In genomic region chr12:71092290-71092689, GRCh38 we compare ENCODE assay signal across 30 cellular contexts.
A peak's percentile ranks its signal among the peaks of the same experiment; 100 is the strongest.
DNase-seq lines count a peak whose midpoint lies in the region; ATAC-seq and TF ChIP-seq lines count a peak whose summit lies in the region.
"Had no signal": no experiment of that assay in that cellular context is flagged by ENCODE, and none has a peak within 500 bp of the region (broad histone marks: within the 10 kb centered on the region; RNA-seq: fewer than 3 reads in every experiment).

No MANE protein-coding gene starts in this region.

- H3K4me1 ChIP-seq in breast epithelium (no peaks in the 10 kb centered on the region), mammary epithelial cell (ENCODE audit: insufficient read depth, low read length) (no peaks in the 10 kb centered on the region)
- H3K4me1 ChIP-seq: Caco-2, colonic mucosa, transverse colon had no signal

- intact Hi-C loops in MCF 10A (cut with micrococcal nuclease), result no loop called here
- intact Hi-C loops in breast epithelium (cut with DNase I; ENCODE audit: low total_unique reads), result no loop called here
- intact Hi-C loops in mammary epithelial cell (cut with micrococcal nuclease), result no loop called here
- intact Hi-C loops in posterior cingulate gyrus (cut with DNase I), result no loop called here

- H3K27me3 ChIP-seq in breast epithelium (no peaks in the 10 kb centered on the region), mammary epithelial cell (ENCODE audit: insufficient read depth, low read length) (no peaks in the 10 kb centered on the region)
- H3K27me3 ChIP-seq: colonic mucosa, transverse colon had no signal

- no peaks in the 10 kb centered on the region for H3K36me3 Mint-ChIP-seq in MCF 10A (ENCODE audit: insufficient read depth, unreplicated experiment)
- H3K36me3 Mint-ChIP-seq: naive thymus-derived CD4-positive, alpha-beta T cell; stimulated activated memory B cell treated with anti-CD40 and anti-IgM and Interleukin-4, amounts not matched to agents 10 μg/mL and 1 μg/mL and 100 μg/mL, for 72 hours had no signal

- H3K9ac ChIP-seq in mammary epithelial cell (ENCODE audit: insufficient read depth, low read length), result no peak overlapping the region

- TF ChIP-seq POLR2A in breast epithelium (IDR thresholded peaks at IDR 0.05), result no peak

- no peak for ATAC-seq in HG02981 (IDR thresholded peaks at IDR 0.05; ENCODE audit: unreplicated experiment)
- ATAC-seq: K562; naive thymus-derived CD4-positive, alpha-beta T cell; stimulated activated memory B cell treated with anti-CD40 and anti-IgM and Interleukin-4, amounts not matched to agents 10 μg/mL and 1 μg/mL and 100 μg/mL, for 72 hours had no signal

- POLR2A ChIA-PET in MCF 10A (lab: Yijun Ruan, JAX), result interaction anchor here (0.7 kb wide), 1 partner anchor 45 kb away, joined by 3 read pairs; no protein-coding TSS in a partner anchor

- BruUV-seq in MCF 10A (replicated peaks; lab: Mats Ljungman, UMichigan) (no TSS peak), mammary epithelial cell (replicated peaks; lab: Mats Ljungman, UMichigan) (no TSS peak)

- H3K4me3 ChIP-seq in breast epithelium, result no peak overlapping the region
- H3K4me3 ChIP-seq in mammary epithelial cell (replicated peaks in 1 of 3; ENCODE audit: insufficient read depth in 1 of 3, low read depth in 2 of 3, low read length in 3 of 3), result no peak overlapping the region
- H3K4me3 ChIP-seq: colonic mucosa, K562, transverse colon had no signal

- H3K79me2 ChIP-seq in mammary epithelial cell (ENCODE audit: insufficient read depth, low read length), result no peaks in the 10 kb centered on the region

- H3K9me3 ChIP-seq in breast epithelium (peaks cover 0 to 22% of the 10 kb centered on the region in 2 donors), mammary epithelial cell (replicated peaks; ENCODE audit: insufficient read depth, low read length) (no peaks in the 10 kb centered on the region)
- H3K9me3 ChIP-seq: Caco-2, colonic mucosa had no signal

- no peak overlapping the region for H3K27ac Mint-ChIP-seq in MCF 10A (ENCODE audit: low read depth, unreplicated experiment)
- H3K27ac Mint-ChIP-seq: activated T-helper 2 cell treated with anti-CD3 and anti-CD28 coated beads, Interferon-gamma antibody, Interleukin-2, Interleukin-4, amounts not matched to agents 10 μg/mL and 5 μg/mL and 100 μg/mL, durations not matched to agents 14 hours and 24 hours and 36 hours; naive thymus-derived CD4-positive, alpha-beta T cell; stimulated activated memory B cell treated with anti-CD40 and anti-IgM and Interleukin-4, amounts not matched to agents 10 μg/mL and 1 μg/mL and 100 μg/mL, for 72 hours had no signal

- no peak overlapping the region for H3K4me2 ChIP-seq in mammary epithelial cell (ENCODE audit: insufficient read depth, low read depth, low read length)

- no peaks in the 10 kb centered on the region for H4K20me1 ChIP-seq in mammary epithelial cell (ENCODE audit: insufficient read depth, low read length)

- CTCF ChIA-PET in MCF 10A (lab: Yijun Ruan, JAX) (no interaction called here), mammary epithelial cell (lab: Charles Lee; ENCODE audit: low non-redundant PET) (no interaction called here)

- in situ Hi-C loops in mammary epithelial cell (cut with MboI; ENCODE audit: low sequenced_read_pairs in 2 of 2), result no loop called here

- no peak for TF ChIP-seq CTCF in MCF 10A (IDR thresholded peaks at IDR 0.05; ENCODE audit: unreplicated experiment)
- TF ChIP-seq CTCF in breast epithelium (IDR thresholded peaks at IDR 0.05), result no peak
- TF ChIP-seq CTCF in mammary epithelial cell (conservative IDR thresholded peaks at IDR 0.05 in 1 of 2, IDR thresholded peaks at IDR 0.05 in 1 of 2; ENCODE audit: extremely low read depth in 1 of 2, insufficient read depth in 1 of 2, low read depth in 1 of 2, low read length in 2 of 2), result no peak

- no peaks in the 10 kb centered on the region for H3K27me3 Mint-ChIP-seq in MCF 10A (ENCODE audit: insufficient read depth, unreplicated experiment)
- H3K27me3 Mint-ChIP-seq: naive thymus-derived CD4-positive, alpha-beta T cell; stimulated activated memory B cell treated with anti-CD40 and anti-IgM and Interleukin-4, amounts not matched to agents 10 μg/mL and 1 μg/mL and 100 μg/mL, for 72 hours had no signal

- DNase-seq in MCF 10A (ENCODE audit: unreplicated experiment) (peak; percentile 6), breast epithelium (ENCODE audit: low spot score in 2 of 2) (no peak), mammary epithelial cell (peak; percentile 11), iris pigment epithelial cell (ENCODE audit: low read depth) (peak; percentile 8), posterior cingulate gyrus (no peak), NCI-H146 (lab: John Stamatoyannopoulos, UW) (no peak), NCI-H345 treated with DMSO at 0.1 percent for 48 hours (lab: John Stamatoyannopoulos, UW; ENCODE audit: unreplicated experiment) (no peak)
- DNase-seq: activated CD8-positive, alpha-beta memory T cell treated with anti-CD3 and anti-CD28 coated beads for 24 hours; activated naive CD4-positive, alpha-beta T cell treated with anti-CD3 and anti-CD28 coated beads, Interleukin-2, amount 50 U/mL, for 16 hours; activated T-cell treated with anti-CD3 and anti-CD28 coated beads for 4 hours; Caco-2; colonic mucosa; effector CD4-positive, alpha-beta T cell; GDM1; glutamatergic neuron; naive thymus-derived CD4-positive, alpha-beta T cell; NCI-H1417; NCI-H2029 treated with DMSO at 0.1 percent for 48 hours; NCI-H226; NCI-H69; nucleus accumbens; SHP77 treated with DMSO at 0.1 percent for 48 hours; transverse colon had no signal

- dilution Hi-C loops in mammary epithelial cell (cut with HindIII; ENCODE audit: low sequenced_read_pairs), result no loop called here

- WGBS in mammary epithelial cell (ENCODE audit: low coverage, missing lambda C conversion rate), result 82% methylated on average over 1 of the region's 2 CpGs

- H3K9me3 Mint-ChIP-seq in MCF 10A (ENCODE audit: unreplicated experiment), result no peaks in the 10 kb centered on the region

- no peak overlapping the region for H3K27ac ChIP-seq in breast epithelium
- no peak overlapping the region for H3K27ac ChIP-seq in mammary epithelial cell (ENCODE audit: insufficient read depth, low read depth, low read length)
- H3K27ac ChIP-seq: 22Rv1, C4-2B, colonic mucosa, epithelial cell of prostate, transverse colon had no signal

- H2AFZ ChIP-seq in mammary epithelial cell (ENCODE audit: low read depth, low read length), result no peak overlapping the region

- no peak overlapping the region for H3K4me3 Mint-ChIP-seq in MCF 10A (ENCODE audit: unreplicated experiment)
- H3K4me3 Mint-ChIP-seq: naive thymus-derived CD4-positive, alpha-beta T cell; stimulated activated memory B cell treated with anti-CD40 and anti-IgM and Interleukin-4, amounts not matched to agents 10 μg/mL and 1 μg/mL and 100 μg/mL, for 72 hours had no signal

- H3K4me1 Mint-ChIP-seq in MCF 10A (ENCODE audit: insufficient read depth, unreplicated experiment), result no peaks in the 10 kb centered on the region
- H3K4me1 Mint-ChIP-seq: naive thymus-derived CD4-positive, alpha-beta T cell; stimulated activated memory B cell treated with anti-CD40 and anti-IgM and Interleukin-4, amounts not matched to agents 10 μg/mL and 1 μg/mL and 100 μg/mL, for 72 hours had no signal

- H3K36me3 ChIP-seq in breast epithelium (no peaks in the 10 kb centered on the region), mammary epithelial cell (ENCODE audit: insufficient read depth, low read length) (no peaks in the 10 kb centered on the region)
- H3K36me3 ChIP-seq: colonic mucosa, transverse colon had no signal

Comparison
In these comparisons a context has a peak if more than half of its experiments do, and no peak if none do; other contexts are left out.
1. DNase-seq: peak in MCF 10A (single experiment), mammary epithelial cell (single experiment) and iris pigment epithelial cell (single experiment); none in breast epithelium (0 of 2), posterior cingulate gyrus (0 of 10), NCI-H146 (single experiment) and NCI-H345 treated with DMSO at 0.1 percent for 48 hours (single experiment).